11 cellular contexts compared by ENCODE assay signal in the genomic region with DNA sequence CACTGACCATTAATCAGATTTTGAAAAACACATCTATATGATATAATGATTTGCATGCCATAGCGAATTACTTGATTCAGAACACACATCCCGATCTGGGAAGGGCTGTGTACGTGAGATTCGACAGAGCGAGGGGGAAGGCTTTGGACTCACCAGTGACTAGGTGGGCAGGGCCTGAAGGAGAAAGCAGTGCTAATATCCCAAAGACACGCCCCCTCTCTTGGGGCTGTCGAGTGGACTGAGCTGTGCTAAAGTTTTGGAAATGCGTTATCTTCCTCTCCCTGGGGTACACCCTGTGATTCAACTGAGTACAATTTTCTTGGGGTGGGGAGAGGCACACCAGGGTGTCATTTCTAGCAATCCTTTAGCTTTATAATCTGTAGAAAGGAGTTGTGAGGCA. TPM values are rescaled to one million over a fixed set of nuclear protein-coding genes. Genes with fewer than 3 reads are reported as not detected.
DNase-seq lines count a peak whose midpoint lies in the region; ATAC-seq and TF ChIP-seq lines count a peak whose summit lies in the region.
"Had no signal": no experiment of that assay in that cellular context is flagged by ENCODE, and none has a peak within 500 bp of the region (broad histone marks: within the 10 kb centered on the region; RNA-seq: fewer than 3 reads in every experiment).

No MANE protein-coding gene starts in this region.

- no peaks in the 10 kb centered on the region for H3K4me1 ChIP-seq in endodermal cell (ENCODE audit: control insufficient read depth, insufficient read depth, low read length)
- no peaks in the 10 kb centered on the region for H3K4me1 ChIP-seq in mucosa of descending colon (ENCODE audit: low read depth)

- H3K9me3 Mint-ChIP-seq in endodermal cell (no peaks in the 10 kb centered on the region), type B pancreatic cell (no peaks in the 10 kb centered on the region)

- no peaks in the 10 kb centered on the region for H3K36me3 ChIP-seq in endodermal cell (ENCODE audit: control insufficient read depth, insufficient read depth, low read length)
- H3K36me3 ChIP-seq in mucosa of descending colon (ENCODE audit: low read depth) = no peaks in the 10 kb centered on the region

- H3K27me3 Mint-ChIP-seq in endodermal cell (ENCODE audit: insufficient read depth) (no peaks in the 10 kb centered on the region), type B pancreatic cell (no peaks in the 10 kb centered on the region)

- WGBS in endodermal cell (ENCODE audit: insufficient coverage in 1 of 2, insufficient read length in 1 of 2), 2 experiments = 75 to 85% methylated on average over 5 to 8 of the region's 8 CpGs

- ATAC-seq in mucosa of descending colon (peak; percentile 24), HG03457 (IDR thresholded peaks at IDR 0.05; ENCODE audit: unreplicated experiment) (no peak)

- intact Hi-C loops in mucosa of descending colon (cut with DNase I, micrococcal nuclease) = no loop called here

- H3K9ac ChIP-seq in endodermal cell (ENCODE audit: extremely low read depth, low read length, poor library complexity, severe bottlenecking) = no peak overlapping the region

- TF ChIP-seq CTCF in endodermal cell (conservative IDR thresholded peaks at IDR 0.05) (no peak), mucosa of descending colon (IDR thresholded peaks at IDR 0.05) (no peak), type B pancreatic cell (conservative IDR thresholded peaks at IDR 0.05) (no peak)

- H3K27me3 ChIP-seq in endodermal cell (ENCODE audit: control insufficient read depth, insufficient read depth, low read length, poor library complexity, severe bottlenecking) = no peaks in the 10 kb centered on the region

- no peak overlapping the region for H3K4me3 Mint-ChIP-seq in endodermal cell
- H3K4me3 Mint-ChIP-seq in type B pancreatic cell = peak overlapping the region; percentile 88
- H3K4me3 Mint-ChIP-seq: activated T-helper 1 cell treated with anti-CD3 and anti-CD28 coated beads, Interleukin-12 subunit alpha, Interleukin-12 subunit beta, Interleukin-2, Interleukin-4 antibody, amounts not matched to agents 30 ng/mL and 10 ng/mL and 1 ng/mL, durations not matched to agents 14 hours and 24 hours and 36 hours had no signal

- H3K27ac Mint-ChIP-seq in endodermal cell = no peak overlapping the region
- H3K27ac Mint-ChIP-seq in type B pancreatic cell = no peak overlapping the region
- H3K27ac Mint-ChIP-seq: activated T-helper 1 cell treated with anti-CD3 and anti-CD28 coated beads, Interleukin-12 subunit alpha, Interleukin-12 subunit beta, Interleukin-2, Interleukin-4 antibody, amounts not matched to agents 30 ng/mL and 10 ng/mL and 1 ng/mL, durations not matched to agents 14 hours and 24 hours and 36 hours had no signal

- H3K36me3 Mint-ChIP-seq in endodermal cell (ENCODE audit: low read depth) = no peaks in the 10 kb centered on the region
- no peaks in the 10 kb centered on the region for H3K36me3 Mint-ChIP-seq in type B pancreatic cell

- no peak overlapping the region for H3K27ac ChIP-seq in endodermal cell (ENCODE audit: low read depth, low read length)

- H3K4me3 ChIP-seq in endodermal cell (ENCODE audit: low read length) (no peak overlapping the region), mucosa of descending colon (no peak overlapping the region)

- H3K9me3 ChIP-seq in endodermal cell (ENCODE audit: control insufficient read depth, low read length) (no peaks in the 10 kb centered on the region), mucosa of descending colon (no peaks in the 10 kb centered on the region)

- peaks cover 16% of the 10 kb centered on the region for H3K4me1 Mint-ChIP-seq in endodermal cell
- H3K4me1 Mint-ChIP-seq in type B pancreatic cell (ENCODE audit: unreplicated experiment) = peaks cover 14% of the 10 kb centered on the region

- DNase-seq in NCI-H446 (lab: John Stamatoyannopoulos, UW) (peak; percentile 26 to 65), endodermal cell (peak; percentile 67), mucosa of descending colon (peak in 1 of 3 donors; percentile 27), type B pancreatic cell (ENCODE audit: extremely low spot score, unreplicated experiment) (no peak), NCI-H187 (lab: John Stamatoyannopoulos, UW) (no peak), DMS79 (lab: John Stamatoyannopoulos, UW) (no peak)
- DNase-seq: dermis blood vessel endothelial cell, DMS53, OCI-M1 had no signal

RNA-seq across cellular contexts. Expression of a gene that starts 1.8 kb away (rescaled TPM):
- under 1 TPM; 0.18 to 0.53 TPM for total RNA-seq in endodermal cell
- 30.4 TPM for polyA plus RNA-seq in endodermal cell (2013, experiment 1 of 2)
- polyA plus RNA-seq in endodermal cell (2013, experiment 2 of 2) = 35.3 TPM
- total RNA-seq in mucosa of descending colon = 1 to 10 TPM; 1.3 to 1.9 (median 1.3) TPM
- 1.5 and 68.3 TPM in 2 replicates for total RNA-seq in type B pancreatic cell (ENCODE audit: low replicate concordance)
- total RNA-seq: activated T-helper 1 cell treated with anti-CD3 and anti-CD28 coated beads, Interleukin-12 subunit alpha, Interleukin-12 subunit beta, Interleukin-2, Interleukin-4 antibody, amounts not matched to agents 30 ng/mL and 10 ng/mL and 1 ng/mL, durations not matched to agents 14 hours and 24 hours and 36 hours had no signal

Comparison
In these comparisons a context has a peak if more than half of its experiments do, and no peak if none do; other contexts are left out.
1. DNase-seq: peak in NCI-H446 (2 of 2) and endodermal cell (single experiment); none in type B pancreatic cell (single experiment), NCI-H187 (0 of 2) and DMS79 (single experiment).